ENCODE assay signal across 1 cellular context in the genomic region with DNA sequence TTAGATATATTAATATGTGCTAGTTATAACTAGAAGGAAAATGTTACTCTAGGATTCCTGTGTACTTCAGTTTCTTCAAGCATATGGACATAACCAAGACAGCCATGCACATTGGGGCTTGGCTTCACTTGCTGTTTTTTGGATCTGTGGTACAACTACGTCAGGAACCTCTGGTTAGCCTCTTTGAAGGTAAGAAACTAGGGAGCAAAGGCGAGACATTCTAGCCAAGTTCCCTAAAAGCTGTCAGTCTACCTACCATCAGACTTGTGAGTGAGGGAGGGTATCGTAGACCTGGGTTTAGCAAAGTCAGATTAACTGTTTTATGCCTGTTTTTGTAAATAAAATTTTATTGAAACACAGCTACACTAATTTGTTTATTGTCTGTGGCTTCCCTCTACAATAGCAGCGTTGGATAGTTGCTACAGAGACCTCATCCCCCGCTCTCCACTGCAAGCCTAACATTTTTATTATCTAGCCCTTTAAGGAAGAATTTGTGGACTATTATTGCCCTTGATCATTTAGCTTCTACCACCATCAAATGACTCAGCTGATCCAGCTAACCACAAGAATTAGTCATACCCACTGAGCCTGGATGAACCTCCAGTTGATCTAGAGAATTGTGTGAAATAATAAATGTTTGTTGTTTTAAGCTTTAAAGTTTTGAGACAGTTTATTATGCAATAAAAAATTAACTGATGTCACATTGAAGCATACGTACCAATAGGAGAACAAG.
TF ChIP-seq lines count a peak whose summit lies in the region.

No MANE protein-coding gene starts in this region.

TF ChIP-seq in K562, 482 proteins besides CTCF, POLR2A, EP300 and RAD21 (continued from another document and continues in another):
- TF ChIP-seq FOS (IDR thresholded peaks at IDR 0.05; ENCODE audit: extremely low read depth, insufficient read length): peak; percentile 58
- no peak for TF ChIP-seq FUS (optimal IDR thresholded peaks at IDR 0.05; ENCODE audit: low read depth, low read length)
- no peak for TF ChIP-seq GTF2E2 (tag; IDR thresholded peaks at IDR 0.05)
- TF ChIP-seq ESRRA (IDR thresholded peaks at IDR 0.05; ENCODE audit: borderline replicate concordance, low read depth): peak; percentile 82; the same call in 1 of the 2 replicates
- no peak for TF ChIP-seq ATF6 (CRISPR knock-in tag; IDR thresholded peaks at IDR 0.05)
- TF ChIP-seq ETS2 (tag; IDR thresholded peaks at IDR 0.05; ENCODE audit: borderline replicate concordance, poor library complexity, severe bottlenecking): no peak
- TF ChIP-seq ZBTB43 (CRISPR knock-in tag; IDR thresholded peaks at IDR 0.05): no peak
- TF ChIP-seq SP1 (CRISPR knock-in tag; IDR thresholded peaks at IDR 0.05): no peak
- TF ChIP-seq NFE2L1 (tag; IDR thresholded peaks at IDR 0.05; ENCODE audit: borderline replicate concordance, low read depth): peak; percentile 24; the same call in 1 of the 2 replicates
- TF ChIP-seq ZC3H8 (IDR thresholded peaks at IDR 0.05): no peak
- peak; percentile 94 for TF ChIP-seq SMARCE1 (IDR thresholded peaks at IDR 0.05)
- no peak for TF ChIP-seq ZNF76 (CRISPR knock-in tag; IDR thresholded peaks at IDR 0.05; ENCODE audit: borderline replicate concordance)
- TF ChIP-seq ZBTB2 (IDR thresholded peaks at IDR 0.05): no peak
- peak; percentile 78 for TF ChIP-seq MAFF (IDR thresholded peaks at IDR 0.05; ENCODE audit: low read length)
- TF ChIP-seq TEAD4 (IDR thresholded peaks at IDR 0.05; ENCODE audit: low read length): peak; percentile 35; the same call in 1 of the 2 replicates
- TF ChIP-seq TEAD4 (CRISPR knock-in tag; IDR thresholded peaks at IDR 0.05; ENCODE audit: borderline replicate concordance): no peak
- TF ChIP-seq SMARCA4 (IDR thresholded peaks at IDR 0.05): peak; percentile 93
- TF ChIP-seq TRIM25 (IDR thresholded peaks at IDR 0.05; ENCODE audit: borderline replicate concordance): no peak
- no peak for TF ChIP-seq NFIX (CRISPR knock-in tag; IDR thresholded peaks at IDR 0.05; ENCODE audit: low read depth)
- no peak for TF ChIP-seq CAMTA2 (CRISPR knock-in tag; conservative IDR thresholded peaks at IDR 0.05)
- peak; percentile 85 for TF ChIP-seq SMARCC2 (IDR thresholded peaks at IDR 0.05; ENCODE audit: low read depth)
- TF ChIP-seq FIP1L1 (IDR thresholded peaks at IDR 0.05; ENCODE audit: low read depth, low read length, poor library complexity, severe bottlenecking): no peak
- TF ChIP-seq, protein P1, sequence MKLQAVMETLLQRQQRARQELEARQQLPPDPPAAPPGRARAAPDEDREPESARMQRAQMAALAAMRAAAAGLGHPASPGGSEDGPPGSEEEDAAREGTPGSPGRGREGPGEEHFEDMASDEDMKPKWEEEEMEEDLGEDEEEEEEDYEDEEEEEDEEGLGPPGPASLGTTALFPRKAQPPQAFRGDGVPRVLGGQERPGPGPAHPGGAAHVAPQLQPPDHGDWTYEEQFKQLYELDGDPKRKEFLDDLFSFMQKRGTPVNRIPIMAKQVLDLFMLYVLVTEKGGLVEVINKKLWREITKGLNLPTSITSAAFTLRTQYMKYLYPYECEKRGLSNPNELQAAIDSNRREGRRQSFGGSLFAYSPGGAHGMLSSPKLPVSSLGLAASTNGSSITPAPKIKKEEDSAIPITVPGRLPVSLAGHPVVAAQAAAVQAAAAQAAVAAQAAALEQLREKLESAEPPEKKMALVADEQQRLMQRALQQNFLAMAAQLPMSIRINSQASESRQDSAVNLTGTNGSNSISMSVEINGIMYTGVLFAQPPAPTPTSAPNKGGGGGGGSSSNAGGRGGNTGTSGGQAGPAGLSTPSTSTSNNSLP (IDR thresholded peaks at IDR 0.05; ENCODE audit: borderline replicate concordance, low read depth, low read length): peak; percentile 95
- TF ChIP-seq C11orf30 (IDR thresholded peaks at IDR 0.05; ENCODE audit: low read depth): peak; percentile 85
- no peak for TF ChIP-seq ZNF212 (CRISPR knock-in tag; IDR thresholded peaks at IDR 0.05)
- no peak for TF ChIP-seq MEF2A (IDR thresholded peaks at IDR 0.05; ENCODE audit: control insufficient read depth, low read depth, low read length)
- TF ChIP-seq, protein P2, sequence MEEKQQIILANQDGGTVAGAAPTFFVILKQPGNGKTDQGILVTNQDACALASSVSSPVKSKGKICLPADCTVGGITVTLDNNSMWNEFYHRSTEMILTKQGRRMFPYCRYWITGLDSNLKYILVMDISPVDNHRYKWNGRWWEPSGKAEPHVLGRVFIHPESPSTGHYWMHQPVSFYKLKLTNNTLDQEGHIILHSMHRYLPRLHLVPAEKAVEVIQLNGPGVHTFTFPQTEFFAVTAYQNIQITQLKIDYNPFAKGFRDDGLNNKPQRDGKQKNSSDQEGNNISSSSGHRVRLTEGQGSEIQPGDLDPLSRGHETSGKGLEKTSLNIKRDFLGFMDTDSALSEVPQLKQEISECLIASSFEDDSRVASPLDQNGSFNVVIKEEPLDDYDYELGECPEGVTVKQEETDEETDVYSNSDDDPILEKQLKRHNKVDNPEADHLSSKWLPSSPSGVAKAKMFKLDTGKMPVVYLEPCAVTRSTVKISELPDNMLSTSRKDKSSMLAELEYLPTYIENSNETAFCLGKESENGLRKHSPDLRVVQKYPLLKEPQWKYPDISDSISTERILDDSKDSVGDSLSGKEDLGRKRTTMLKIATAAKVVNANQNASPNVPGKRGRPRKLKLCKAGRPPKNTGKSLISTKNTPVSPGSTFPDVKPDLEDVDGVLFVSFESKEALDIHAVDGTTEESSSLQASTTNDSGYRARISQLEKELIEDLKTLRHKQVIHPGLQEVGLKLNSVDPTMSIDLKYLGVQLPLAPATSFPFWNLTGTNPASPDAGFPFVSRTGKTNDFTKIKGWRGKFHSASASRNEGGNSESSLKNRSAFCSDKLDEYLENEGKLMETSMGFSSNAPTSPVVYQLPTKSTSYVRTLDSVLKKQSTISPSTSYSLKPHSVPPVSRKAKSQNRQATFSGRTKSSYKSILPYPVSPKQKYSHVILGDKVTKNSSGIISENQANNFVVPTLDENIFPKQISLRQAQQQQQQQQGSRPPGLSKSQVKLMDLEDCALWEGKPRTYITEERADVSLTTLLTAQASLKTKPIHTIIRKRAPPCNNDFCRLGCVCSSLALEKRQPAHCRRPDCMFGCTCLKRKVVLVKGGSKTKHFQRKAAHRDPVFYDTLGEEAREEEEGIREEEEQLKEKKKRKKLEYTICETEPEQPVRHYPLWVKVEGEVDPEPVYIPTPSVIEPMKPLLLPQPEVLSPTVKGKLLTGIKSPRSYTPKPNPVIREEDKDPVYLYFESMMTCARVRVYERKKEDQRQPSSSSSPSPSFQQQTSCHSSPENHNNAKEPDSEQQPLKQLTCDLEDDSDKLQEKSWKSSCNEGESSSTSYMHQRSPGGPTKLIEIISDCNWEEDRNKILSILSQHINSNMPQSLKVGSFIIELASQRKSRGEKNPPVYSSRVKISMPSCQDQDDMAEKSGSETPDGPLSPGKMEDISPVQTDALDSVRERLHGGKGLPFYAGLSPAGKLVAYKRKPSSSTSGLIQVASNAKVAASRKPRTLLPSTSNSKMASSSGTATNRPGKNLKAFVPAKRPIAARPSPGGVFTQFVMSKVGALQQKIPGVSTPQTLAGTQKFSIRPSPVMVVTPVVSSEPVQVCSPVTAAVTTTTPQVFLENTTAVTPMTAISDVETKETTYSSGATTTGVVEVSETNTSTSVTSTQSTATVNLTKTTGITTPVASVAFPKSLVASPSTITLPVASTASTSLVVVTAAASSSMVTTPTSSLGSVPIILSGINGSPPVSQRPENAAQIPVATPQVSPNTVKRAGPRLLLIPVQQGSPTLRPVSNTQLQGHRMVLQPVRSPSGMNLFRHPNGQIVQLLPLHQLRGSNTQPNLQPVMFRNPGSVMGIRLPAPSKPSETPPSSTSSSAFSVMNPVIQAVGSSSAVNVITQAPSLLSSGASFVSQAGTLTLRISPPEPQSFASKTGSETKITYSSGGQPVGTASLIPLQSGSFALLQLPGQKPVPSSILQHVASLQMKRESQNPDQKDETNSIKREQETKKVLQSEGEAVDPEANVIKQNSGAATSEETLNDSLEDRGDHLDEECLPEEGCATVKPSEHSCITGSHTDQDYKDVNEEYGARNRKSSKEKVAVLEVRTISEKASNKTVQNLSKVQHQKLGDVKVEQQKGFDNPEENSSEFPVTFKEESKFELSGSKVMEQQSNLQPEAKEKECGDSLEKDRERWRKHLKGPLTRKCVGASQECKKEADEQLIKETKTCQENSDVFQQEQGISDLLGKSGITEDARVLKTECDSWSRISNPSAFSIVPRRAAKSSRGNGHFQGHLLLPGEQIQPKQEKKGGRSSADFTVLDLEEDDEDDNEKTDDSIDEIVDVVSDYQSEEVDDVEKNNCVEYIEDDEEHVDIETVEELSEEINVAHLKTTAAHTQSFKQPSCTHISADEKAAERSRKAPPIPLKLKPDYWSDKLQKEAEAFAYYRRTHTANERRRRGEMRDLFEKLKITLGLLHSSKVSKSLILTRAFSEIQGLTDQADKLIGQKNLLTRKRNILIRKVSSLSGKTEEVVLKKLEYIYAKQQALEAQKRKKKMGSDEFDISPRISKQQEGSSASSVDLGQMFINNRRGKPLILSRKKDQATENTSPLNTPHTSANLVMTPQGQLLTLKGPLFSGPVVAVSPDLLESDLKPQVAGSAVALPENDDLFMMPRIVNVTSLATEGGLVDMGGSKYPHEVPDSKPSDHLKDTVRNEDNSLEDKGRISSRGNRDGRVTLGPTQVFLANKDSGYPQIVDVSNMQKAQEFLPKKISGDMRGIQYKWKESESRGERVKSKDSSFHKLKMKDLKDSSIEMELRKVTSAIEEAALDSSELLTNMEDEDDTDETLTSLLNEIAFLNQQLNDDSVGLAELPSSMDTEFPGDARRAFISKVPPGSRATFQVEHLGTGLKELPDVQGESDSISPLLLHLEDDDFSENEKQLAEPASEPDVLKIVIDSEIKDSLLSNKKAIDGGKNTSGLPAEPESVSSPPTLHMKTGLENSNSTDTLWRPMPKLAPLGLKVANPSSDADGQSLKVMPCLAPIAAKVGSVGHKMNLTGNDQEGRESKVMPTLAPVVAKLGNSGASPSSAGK (IDR thresholded peaks at IDR 0.05): no peak
- no peak for TF ChIP-seq BCLAF1 (IDR thresholded peaks at IDR 0.05; ENCODE audit: borderline replicate concordance in 1 of 2, control insufficient read depth in 1 of 2, low read depth in 2 of 2, low read length in 1 of 2)
